Comparison of ENCODE assay signal across 8 cellular contexts in genomic region chr9:129487307-129487657, GRCh38.
DNase-seq lines count a peak whose midpoint lies in the region; FAIRE-seq and TF ChIP-seq lines count a peak whose summit lies in the region.

No MANE protein-coding gene starts in this region.

- peak overlapping the region; percentile 100 for H3K27ac ChIP-seq in astrocyte (ENCODE audit: low read depth, low read length)
- peak overlapping the region; percentile 98 for H3K27ac ChIP-seq in mesodermal cell (ENCODE audit: low read depth, low read length, severe bottlenecking)
- peak overlapping the region; percentile 97 to 98 for H3K27ac ChIP-seq in testis

- H3K27me3 Mint-ChIP-seq in activated CD4-positive, alpha-beta T cell treated with anti-CD3 and anti-CD28 coated beads, Interleukin-2, amount 10 ng/mL, durations not matched to agents 24 days and 14 days = no peaks in the 10 kb centered on the region
- H3K27me3 Mint-ChIP-seq in astrocyte (ENCODE audit: low read depth, unreplicated experiment) = no peaks in the 10 kb centered on the region

- H3K36me3 Mint-ChIP-seq in activated CD4-positive, alpha-beta T cell treated with anti-CD3 and anti-CD28 coated beads, Interleukin-2, amount 10 ng/mL, durations not matched to agents 24 days and 14 days (ENCODE audit: low read depth) = peaks cover 25% of the 10 kb centered on the region
- H3K36me3 Mint-ChIP-seq in astrocyte (ENCODE audit: low read depth, unreplicated experiment) = no peaks in the 10 kb centered on the region

- 88 to 100% methylated on average over 3 of the region's 3 CpGs for WGBS in mesodermal cell (ENCODE audit: insufficient coverage in 2 of 2), 2 experiments
- WGBS in testis, 2 donors = 50% methylated on average over 3 of the region's 3 CpGs; no CpG with 5 or more reads in 1 of the 2 donors

- intact Hi-C loops in activated CD4-positive, alpha-beta T cell treated with anti-CD3 and anti-CD28 coated beads, Interleukin-2, amount 10 ng/mL, durations not matched to agents 24 days and 14 days (cut with micrococcal nuclease) = loop anchor here (5.0 kb wide), 1 partner anchor 345 kb away; no protein-coding TSS in a partner anchor
- intact Hi-C loops in testis (cut with DNase I; ENCODE audit: low total_unique reads) = loop anchor here (10.0 kb wide), 1 partner anchor 342 kb away; no protein-coding TSS in a partner anchor

- H4K20me1 ChIP-seq in astrocyte (ENCODE audit: insufficient read depth, low read length) = no peaks in the 10 kb centered on the region

- H3K9me3 Mint-ChIP-seq in activated CD4-positive, alpha-beta T cell treated with anti-CD3 and anti-CD28 coated beads, Interleukin-2, amount 10 ng/mL, durations not matched to agents 24 days and 14 days = no peaks in the 10 kb centered on the region
- H3K9me3 Mint-ChIP-seq in astrocyte (ENCODE audit: unreplicated experiment) = no peaks in the 10 kb centered on the region

- DNase-seq in activated CD4-positive, alpha-beta T cell treated with anti-CD3 and anti-CD28 coated beads, Interleukin-2, amount 10 ng/mL, durations not matched to agents 24 days and 14 days = no peak
- DNase-seq in activated CD4-positive, alpha-beta T cell treated with anti-CD3 and anti-CD28 coated beads, Interleukin-2, amount 50 U/mL, for 1 hour = no peak
- DNase-seq in astrocyte (ENCODE audit: low read depth) (no peak), testis (no peak), GM19238 (ENCODE audit: insufficient read length, low spot score) (no peak), germinal center (ENCODE audit: low spot score) (no peak)
- DNase-seq in stimulated activated CD8-positive, alpha-beta memory T cell treated with anti-CD3 and anti-CD28 coated beads, Interleukin-4, amount 100 ng/mL, for 48 hours = no peak

- peaks cover 59% of the 10 kb centered on the region for H3K4me1 Mint-ChIP-seq in activated CD4-positive, alpha-beta T cell treated with anti-CD3 and anti-CD28 coated beads, Interleukin-2, amount 10 ng/mL, durations not matched to agents 24 days and 14 days
- peaks cover 39% of the 10 kb centered on the region for H3K4me1 Mint-ChIP-seq in astrocyte (ENCODE audit: low read depth, unreplicated experiment)

- H3K4me1 ChIP-seq in astrocyte (ENCODE audit: insufficient read depth, low read length) (peaks cover 71% of the 10 kb centered on the region), mesodermal cell (ENCODE audit: control insufficient read depth, insufficient read depth, low read length, poor library complexity, severe bottlenecking) (peaks cover 69% of the 10 kb centered on the region), testis (peaks cover 84% of the 10 kb centered on the region)

- no peak for TF ChIP-seq POLR2A in testis (IDR thresholded peaks at IDR 0.05)

- FAIRE-seq in astrocyte (lab: Jason Lieb, UNC) = no peak

- H3K27me3 ChIP-seq in astrocyte (ENCODE audit: insufficient read depth, low read length) (no peaks in the 10 kb centered on the region), testis (no peaks in the 10 kb centered on the region)

- H3K4me3 Mint-ChIP-seq in activated CD4-positive, alpha-beta T cell treated with anti-CD3 and anti-CD28 coated beads, Interleukin-2, amount 10 ng/mL, durations not matched to agents 24 days and 14 days = peak overlapping the region; percentile 92
- peak overlapping the region; percentile 73 for H3K4me3 Mint-ChIP-seq in astrocyte (ENCODE audit: unreplicated experiment)

- H3K9ac ChIP-seq in astrocyte (ENCODE audit: low read length) = peak overlapping the region; percentile 90

- H3K4me3 ChIP-seq in astrocyte (ENCODE audit: insufficient read depth, low read depth, low read length) (no peak overlapping the region), mesodermal cell (ENCODE audit: extremely low read depth, insufficient read depth, low read length, poor library complexity, severe bottlenecking) (no peak overlapping the region), testis (no peak overlapping the region)

- no peaks in the 10 kb centered on the region for H3K36me3 ChIP-seq in astrocyte (ENCODE audit: insufficient read depth, low read length)
- peaks cover 5% of the 10 kb centered on the region for H3K36me3 ChIP-seq in mesodermal cell (ENCODE audit: control insufficient read depth, insufficient read depth, low read length)
- H3K36me3 ChIP-seq in testis (ENCODE audit: low read depth, missing control alignments) = no peaks in the 10 kb centered on the region

- H3K27ac Mint-ChIP-seq in activated CD4-positive, alpha-beta T cell treated with anti-CD3 and anti-CD28 coated beads, Interleukin-2, amount 10 ng/mL, durations not matched to agents 24 days and 14 days = peak overlapping the region; percentile 96
- peak overlapping the region; percentile 100 for H3K27ac Mint-ChIP-seq in astrocyte (ENCODE audit: unreplicated experiment)

- H3K9me3 ChIP-seq in astrocyte (ENCODE audit: insufficient read depth, low read depth, low read length) = no peaks in the 10 kb centered on the region
- no peaks in the 10 kb centered on the region for H3K9me3 ChIP-seq in mesodermal cell (ENCODE audit: control insufficient read depth, low read length)
- no peaks in the 10 kb centered on the region for H3K9me3 ChIP-seq in testis

- TF ChIP-seq CTCF in astrocyte (IDR thresholded peaks at IDR 0.05; ENCODE audit: insufficient read depth, low read depth, low read length) = no peak
- no peak for TF ChIP-seq CTCF in testis (IDR thresholded peaks at IDR 0.05)

- peaks cover 26% of the 10 kb centered on the region for H3K79me2 ChIP-seq in astrocyte (ENCODE audit: insufficient read depth, low read length)

- H2AFZ ChIP-seq in astrocyte (ENCODE audit: low read depth, low read length) = no peak overlapping the region

- H3K4me2 ChIP-seq in astrocyte (ENCODE audit: low read length) = no peak overlapping the region
